8 cellular contexts compared by ENCODE assay signal in the genomic region with DNA sequence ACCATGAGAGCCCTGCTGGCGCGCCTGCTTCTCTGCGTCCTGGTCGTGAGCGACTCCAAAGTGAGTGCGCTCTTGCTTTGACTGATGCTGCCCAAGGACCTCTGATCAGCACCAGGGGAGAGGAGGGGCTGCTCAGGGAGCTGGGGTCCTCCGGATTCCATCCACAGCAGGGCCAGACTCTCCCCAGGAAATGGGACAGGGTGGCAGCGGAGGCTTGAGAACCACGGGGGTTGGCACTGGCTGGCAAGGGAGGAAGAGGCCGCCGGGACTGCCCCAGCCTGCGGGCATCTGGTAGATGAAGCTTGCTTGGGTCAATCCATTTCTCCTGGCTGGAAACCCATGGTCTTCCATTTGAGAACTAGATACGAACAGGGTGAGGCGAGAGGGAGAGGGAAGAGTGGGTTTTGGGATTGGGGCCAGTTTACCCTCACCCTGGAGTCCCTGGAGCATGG. TPM values are rescaled to one million over a fixed set of nuclear protein-coding genes. Genes with fewer than 3 reads are reported as not detected.
DNase-seq lines count a peak whose midpoint lies in the region; ATAC-seq and TF ChIP-seq lines count a peak whose summit lies in the region.

No MANE protein-coding gene starts in this region.

- H3K9ac ChIP-seq in PC-3 (ENCODE audit: low read length): peak overlapping the region; percentile 82

- no peak for DNase-seq in CD8-positive, alpha-beta memory T cell
- peak; percentile 79 for DNase-seq in PC-3
- no peak for DNase-seq in NCI-H82 (lab: John Stamatoyannopoulos, UW)
- no peak for DNase-seq in G401 (ENCODE audit: low spot score)
- DNase-seq in T-helper 9 cell: no peak
- DNase-seq in sciatic nerve (ENCODE audit: low spot score): no peak

- CTCF ChIA-PET in CD8-positive, alpha-beta memory T cell (lab: Charles Lee): interaction anchor here (1.0 to 2.9 kb wide), 4 partner anchors 25 to 47 kb away, joined by 3 to 12 read pairs (median 5); no protein-coding TSS in a partner anchor
- CTCF ChIA-PET in PC-3 (lab: Charles Lee): interaction anchor here (1.1 to 1.9 kb wide), 2 partner anchors 12 to 25 kb away, joined by 3 to 10 read pairs; no protein-coding TSS in a partner anchor

- H3K4me1 Mint-ChIP-seq in CD8-positive, alpha-beta memory T cell: peaks cover 25 to 35% (median 30%) of the 10 kb centered on the region in 3 donors

- intact Hi-C loops in PC-3 (cut with micrococcal nuclease) (loop anchor here (2.0 kb wide), 1 partner anchor 55 kb away; no protein-coding TSS in a partner anchor), sciatic nerve (cut with DNase I) (no loop called here)

- H2AFZ ChIP-seq in PC-3 (ENCODE audit: low read length): peak overlapping the region; percentile 44

- no peaks in the 10 kb centered on the region for H3K36me3 ChIP-seq in CD8-positive, alpha-beta memory T cell (ENCODE audit: insufficient read depth, low read length)
- H3K36me3 ChIP-seq in PC-3 (ENCODE audit: low read depth, low read length) (peaks cover 51% of the 10 kb centered on the region), neutrophil (peaks cover 27% of the 10 kb centered on the region)

- peaks cover 64% of the 10 kb centered on the region for H3K79me2 ChIP-seq in PC-3 (ENCODE audit: low read length)

- H3K9me3 Mint-ChIP-seq in CD8-positive, alpha-beta memory T cell: no peaks in the 10 kb centered on the region

- in situ Hi-C loops in G401 (cut with HindIII; ENCODE audit: low sequenced_read_pairs): no loop called here

- ATAC-seq in PC-3: peak; percentile 0
- peak; percentile 9 for ATAC-seq in esophagus mucosa
- no peak for ATAC-seq in sciatic nerve

- TF ChIP-seq CTCF in PC-3 (conservative IDR thresholded peaks at IDR 0.05; ENCODE audit: low read depth, low read length) (no peak), neutrophil (IDR thresholded peaks at IDR 0.05) (no peak)

- peaks cover 39 to 66% of the 10 kb centered on the region in 2 donors for H3K27me3 Mint-ChIP-seq in CD8-positive, alpha-beta memory T cell

- H3K4me3 Mint-ChIP-seq in CD8-positive, alpha-beta memory T cell: peak overlapping the region; percentile 82 to 95 (median 89)

- H3K4me2 ChIP-seq in PC-3 (ENCODE audit: low read length): peak overlapping the region; percentile 80

- H3K27me3 ChIP-seq in CD8-positive, alpha-beta memory T cell (ENCODE audit: insufficient read depth, low read length, poor library complexity, severe bottlenecking): peaks cover 20% of the 10 kb centered on the region
- H3K27me3 ChIP-seq in PC-3 (ENCODE audit: low read length) (no peaks in the 10 kb centered on the region), neutrophil (no peaks in the 10 kb centered on the region)

- H3F3A ChIP-seq in PC-3 (ENCODE audit: low read length, unreplicated experiment): peaks cover 71% of the 10 kb centered on the region

- H3K27ac Mint-ChIP-seq in CD8-positive, alpha-beta memory T cell: peak overlapping the region in 4 of 8 donors; percentile 29 to 63 (median 53)

- peaks cover 49% of the 10 kb centered on the region for H4K20me1 ChIP-seq in PC-3 (ENCODE audit: low read length)

- H3K4me3 ChIP-seq in CD8-positive, alpha-beta memory T cell (ENCODE audit: low read length): peak overlapping the region; percentile 54
- H3K4me3 ChIP-seq in PC-3 (ENCODE audit: low read length): peak overlapping the region; percentile 68
- peak overlapping the region; percentile 59 to 72 for H3K4me3 ChIP-seq in neutrophil (ENCODE audit: low read depth in 1 of 2, low read length in 1 of 2)

- H3K4me1 ChIP-seq in CD8-positive, alpha-beta memory T cell (ENCODE audit: insufficient read depth, low read length): peaks cover 34% of the 10 kb centered on the region
- H3K4me1 ChIP-seq in PC-3 (ENCODE audit: insufficient read depth, low read length) (peaks cover 91% of the 10 kb centered on the region), neutrophil (ENCODE audit: control insufficient read depth in 1 of 2, insufficient read depth in 1 of 2, low read depth in 1 of 2, low read length in 1 of 2) (peaks cover 89 to 93% of the 10 kb centered on the region in 2 experiments)

- peaks cover 0 to 2% (median 2%) of the 10 kb centered on the region in 3 donors for H3K36me3 Mint-ChIP-seq in CD8-positive, alpha-beta memory T cell

- H3K9me2 ChIP-seq in PC-3 (replicated peaks; ENCODE audit: low read length): no peaks in the 10 kb centered on the region

- POLR2A ChIA-PET in CD8-positive, alpha-beta memory T cell (lab: Charles Lee): no interaction called here
- POLR2A ChIA-PET in PC-3 (lab: Charles Lee; ENCODE audit: unreplicated experiment): interaction anchor here (1.2 to 7.2 kb wide), 3 partner anchors 13 to 30 kb away, joined by 3 to 182 read pairs (median 35); no protein-coding TSS in a partner anchor

- H3K27ac ChIP-seq in CD8-positive, alpha-beta memory T cell (ENCODE audit: low read depth, low read length): no peak overlapping the region
- H3K27ac ChIP-seq in PC-3 (ENCODE audit: low read length): peak overlapping the region; percentile 78
- H3K27ac ChIP-seq in neutrophil: peak overlapping the region; percentile 94

- BruUV-seq in PC-3 (replicated peaks; lab: Mats Ljungman, UMichigan): TSS peak; percentile 32

- no peaks in the 10 kb centered on the region for H3K9me3 ChIP-seq in CD8-positive, alpha-beta memory T cell (ENCODE audit: low read length)
- no peaks in the 10 kb centered on the region for H3K9me3 ChIP-seq in PC-3 (ENCODE audit: low read length)
- H3K9me3 ChIP-seq in neutrophil: no peaks in the 10 kb centered on the region

RNA-seq across cellular contexts. Expression of a gene that starts 0.6 kb away (rescaled TPM):
- total RNA-seq in CD8-positive, alpha-beta memory T cell: 1 to 10 TPM; 1.2 to 1.6 TPM
- polyA plus RNA-seq in CD8-positive, alpha-beta memory T cell: not detected
- 1,570 and 1,582 TPM in 2 replicates for total RNA-seq in PC-3 (2014; rRNA removed)
- 19.4 TPM for total RNA-seq in esophagus mucosa
- total RNA-seq in G401 (2014; rRNA removed; shearing (Covaris generic)): 124 and 143 TPM in 2 replicates
- total RNA-seq in sciatic nerve: 15.6 TPM

RNA-seq across cellular contexts. Expression of a gene that starts 37.2 kb away (rescaled TPM):
- 10 to 100 TPM; 17.3 to 17.5 TPM for total RNA-seq in CD8-positive, alpha-beta memory T cell
- polyA plus RNA-seq in CD8-positive, alpha-beta memory T cell: 8.1 TPM
- 170 and 179 TPM in 2 replicates for total RNA-seq in PC-3 (2014; rRNA removed)
- total RNA-seq in esophagus mucosa: 18.9 TPM
- total RNA-seq in G401 (2014; rRNA removed; shearing (Covaris generic)): 9.0 and 11.8 TPM in 2 replicates
- total RNA-seq in sciatic nerve: 30.5 TPM

Comparison
In these comparisons a context has a peak if more than half of its experiments do, and no peak if none do; other contexts are left out.
1. RNA of a gene that starts 0.6 kb away (total RNA-seq): 1,570 to 1,582 TPM in PC-3; 124 to 143 TPM in G401, 19.4 TPM in esophagus mucosa (single experiment), 15.6 TPM in sciatic nerve (single experiment) and 1.2 to 1.6 TPM in CD8-positive, alpha-beta memory T cell; every median in the first group is over 10 times any median in the second.
2. Peak in every context shown above with its lines, with median percentiles within 50 percentile points of each other: H3K4me3 ChIP-seq.